In the genomic region with DNA sequence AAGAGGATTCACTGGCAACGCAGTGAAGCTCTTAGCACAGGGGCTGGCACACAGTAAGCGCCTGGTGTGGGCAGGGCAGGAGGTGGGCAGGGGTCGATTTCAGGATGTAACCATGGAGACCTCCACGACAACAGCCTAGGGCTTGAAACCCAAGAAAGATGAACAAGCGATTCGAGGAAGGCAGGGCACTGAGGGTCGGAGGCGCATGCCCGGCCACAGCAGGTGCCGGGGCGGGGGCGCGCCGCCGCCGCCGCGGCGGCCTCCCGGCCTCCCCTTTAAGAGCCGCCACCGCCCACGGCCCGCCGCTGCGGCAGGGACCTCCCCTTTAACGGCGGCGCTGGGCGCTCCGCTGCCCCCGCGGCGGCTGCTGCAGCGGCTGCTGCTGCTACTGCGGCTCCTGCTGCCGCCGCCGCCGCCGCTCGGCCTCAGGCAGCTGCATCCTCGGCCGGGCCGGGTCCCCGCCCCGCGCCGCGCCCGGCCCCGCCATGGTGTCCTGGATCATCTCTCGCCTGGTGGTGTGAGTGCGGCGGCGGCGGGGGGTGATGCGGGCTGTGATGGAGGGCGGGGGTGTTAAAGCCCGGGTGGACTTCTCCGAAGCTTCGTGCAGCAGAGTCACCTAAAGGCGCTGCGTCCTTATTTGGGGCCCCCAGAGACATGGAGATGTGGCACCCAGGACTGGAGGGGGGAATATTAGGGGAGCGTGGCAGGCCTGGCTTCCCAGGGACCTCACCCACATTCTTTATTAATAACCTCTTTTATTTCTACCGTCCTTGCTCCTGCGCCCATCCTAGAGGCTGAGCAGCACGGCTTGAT, we compare ENCODE assay signal across 8 cellular contexts. TPM values are rescaled to one million over a fixed set of nuclear protein-coding genes. Genes with fewer than 3 reads are reported as not detected.
DNase-seq lines count a peak whose midpoint lies in the region; ATAC-seq, FAIRE-seq and TF ChIP-seq lines count a peak whose summit lies in the region.

A gene with protein sequence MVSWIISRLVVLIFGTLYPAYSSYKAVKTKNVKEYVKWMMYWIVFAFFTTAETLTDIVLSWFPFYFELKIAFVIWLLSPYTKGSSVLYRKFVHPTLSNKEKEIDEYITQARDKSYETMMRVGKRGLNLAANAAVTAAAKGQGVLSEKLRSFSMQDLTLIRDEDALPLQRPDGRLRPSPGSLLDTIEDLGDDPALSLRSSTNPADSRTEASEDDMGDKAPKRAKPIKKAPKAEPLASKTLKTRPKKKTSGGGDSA (plus strand): TSS at position 334 of the 813 bp plus-strand sequence. CDS start 152 bp downstream, at position 486.

- H2AFZ ChIP-seq in astrocyte (ENCODE audit: low read depth, low read length): peak within 1 kb of the TSS; percentile 73

- CTCF ChIA-PET in BJ (lab: Yijun Ruan, JAX): interaction anchor here (0.5 to 2.8 kb wide), 8 partner anchors 8 to 259 kb away, joined by 3 to 16 read pairs (median 3); a partner anchor contains a TSS

- H3K27me3 Mint-ChIP-seq in IgD-negative memory B cell (no peaks in the 10 kb centered on the region), astrocyte (ENCODE audit: low read depth, unreplicated experiment) (peaks cover 1% of the 10 kb centered on the region)

- H3K4me3 Mint-ChIP-seq in IgD-negative memory B cell: peak within 1 kb of the TSS; percentile 55 to 94 (median 84)
- H3K4me3 Mint-ChIP-seq in astrocyte (ENCODE audit: unreplicated experiment): peak within 1 kb of the TSS; percentile 89

- no peaks in the 10 kb centered on the region for H4K20me1 ChIP-seq in astrocyte (ENCODE audit: insufficient read depth, low read length)

- no peaks in the 10 kb centered on the region for H3K79me2 ChIP-seq in astrocyte (ENCODE audit: insufficient read depth, low read length)

- intact Hi-C loops in sigmoid colon (cut with DNase I): no loop called here

- ATAC-seq in GM19455 (IDR thresholded peaks at IDR 0.05; ENCODE audit: unreplicated experiment): peak; percentile 58

- H3K27me3 ChIP-seq in BJ (ENCODE audit: control insufficient read depth, insufficient read depth, low read length): no peaks in the 10 kb centered on the region
- no peaks in the 10 kb centered on the region for H3K27me3 ChIP-seq in astrocyte (ENCODE audit: insufficient read depth, low read length)
- H3K27me3 ChIP-seq in sigmoid colon: no peaks in the 10 kb centered on the region

- H3K4me3 ChIP-seq in BJ (ENCODE audit: low read depth, low read length): peak within 1 kb of the TSS; percentile 57
- peak within 1 kb of the TSS; percentile 65 for H3K4me3 ChIP-seq in astrocyte (ENCODE audit: insufficient read depth, low read depth, low read length)
- peak within 1 kb of the TSS; percentile 39 to 58 (median 50) for H3K4me3 ChIP-seq in sigmoid colon

- no peak for FAIRE-seq in astrocyte (lab: Jason Lieb, UNC)

- TF ChIP-seq CTCF in BJ (IDR thresholded peaks at IDR 0.05; ENCODE audit: insufficient read depth, low read depth, low read length): no peak
- TF ChIP-seq CTCF in astrocyte (IDR thresholded peaks at IDR 0.05; ENCODE audit: insufficient read depth, low read depth, low read length): no peak
- no peak for TF ChIP-seq CTCF in sigmoid colon (IDR thresholded peaks at IDR 0.05)

- H3K4me1 Mint-ChIP-seq in IgD-negative memory B cell (peaks cover 7 to 13% (median 9%) of the 10 kb centered on the region in 3 donors), astrocyte (ENCODE audit: low read depth, unreplicated experiment) (no peaks in the 10 kb centered on the region)

- no peak for TF ChIP-seq POLR2A in sigmoid colon (IDR thresholded peaks at IDR 0.05)

- no peak within 1 kb of the TSS for H3K27ac ChIP-seq in astrocyte (ENCODE audit: low read depth, low read length)
- peak within 1 kb of the TSS; percentile 69 to 76 (median 72) for H3K27ac ChIP-seq in sigmoid colon

- H3K27ac Mint-ChIP-seq in IgD-negative memory B cell (peak within 1 kb of the TSS in 2 of 3 donors; percentile 86 to 92), astrocyte (ENCODE audit: unreplicated experiment) (no peak within 1 kb of the TSS)

- H3K36me3 ChIP-seq in BJ (ENCODE audit: control insufficient read depth, insufficient read depth, low read length) (peaks cover 8% of the 10 kb centered on the region), astrocyte (ENCODE audit: insufficient read depth, low read length) (peaks cover 15% of the 10 kb centered on the region), sigmoid colon (peaks cover 9 to 29% (median 20%) of the 10 kb centered on the region in 4 donors)

- no peak for TF ChIP-seq EP300 in sigmoid colon (IDR thresholded peaks at IDR 0.05)

- WGBS in sigmoid colon, 2 donors: 1% methylated on average over 68 of the region's 68 CpGs

- H3K4me2 ChIP-seq in astrocyte (ENCODE audit: low read length): peak within 1 kb of the TSS; percentile 87

- POLR2A ChIA-PET in BJ (lab: Charles Lee): no interaction called here

- H3K9ac ChIP-seq in astrocyte (ENCODE audit: low read length): peak within 1 kb of the TSS; percentile 73

- H3K9me3 ChIP-seq in astrocyte (ENCODE audit: insufficient read depth, low read depth, low read length): no peaks in the 10 kb centered on the region
- no peaks in the 10 kb centered on the region for H3K9me3 ChIP-seq in sigmoid colon

- H3K36me3 Mint-ChIP-seq in IgD-negative memory B cell: peaks cover 5% of the 10 kb centered on the region
- H3K36me3 Mint-ChIP-seq in astrocyte (ENCODE audit: low read depth, unreplicated experiment): peaks cover 12% of the 10 kb centered on the region

- H3K4me1 ChIP-seq in astrocyte (ENCODE audit: insufficient read depth, low read length) (peaks cover 17% of the 10 kb centered on the region), sigmoid colon (peaks cover 0 to 22% (median 18%) of the 10 kb centered on the region in 4 donors)

- DNase-seq in BJ (ENCODE audit: low read depth): no peak
- peak; percentile 36 for DNase-seq in T follicular helper cell (ENCODE audit: low read depth)
- peak; percentile 27 for DNase-seq in astrocyte (ENCODE audit: low read depth)
- peak; percentile 81 for DNase-seq in hepatic stellate cell (ENCODE audit: low spot score)
- no peak for DNase-seq in sigmoid colon
- DNase-seq in middle frontal gyrus (ENCODE audit: extremely low spot score, low spot score): no peak

- no peaks in the 10 kb centered on the region for H3K9me3 Mint-ChIP-seq in IgD-negative memory B cell
- H3K9me3 Mint-ChIP-seq in astrocyte (ENCODE audit: unreplicated experiment): no peaks in the 10 kb centered on the region

RNA-seq across cellular contexts. Expression of the gene that starts here (rescaled TPM):
- polyA plus RNA-seq in BJ (2011; rRNA removed) (12.0 and 14.0 TPM in 2 replicates), IgD-negative memory B cell (not detected), sigmoid colon (1 to 10 TPM in 2 of 3 donors, under 1 TPM in 1; 0.92 to 4.8 (median 3.7) TPM)
- 12.5 and 15.6 TPM in 2 replicates for polyA minus RNA-seq in BJ (2011; rRNA and poly(A)+ RNA removed)
- total RNA-seq in astrocyte (16.0 and 17.2 TPM in 2 replicates), sigmoid colon (10 to 100 TPM in 3 of 4 donors, 1 to 10 TPM in 1; 7.7 to 24.6 (median 14.8) TPM)

Comparison
In these comparisons a context has a peak if more than half of its experiments do, and no peak if none do; other contexts are left out.
1. DNase-seq: peak in T follicular helper cell (single experiment), astrocyte (single experiment) and hepatic stellate cell (single experiment); none in BJ (single experiment), sigmoid colon (single experiment) and middle frontal gyrus (single experiment).
2. Peak in every context shown above with its lines, with median percentiles within 50 percentile points of each other: H3K4me3 ChIP-seq.